In genomic region chr18:773980-774624, GRCh38 we compare ENCODE assay signal across 1 cellular context.
TF ChIP-seq lines count a peak whose summit lies in the region.

No MANE protein-coding gene starts in this region.

TF ChIP-seq in K562, 482 proteins besides CTCF, POLR2A, EP300 and RAD21 (continued from another document and continues in another):
- TF ChIP-seq ZBTB33 (CRISPR knock-in tag; IDR thresholded peaks at IDR 0.05), result no peak
- TF ChIP-seq ARNT (IDR thresholded peaks at IDR 0.05), result peak; percentile 48 to 83; a peak in 2 of 4 replicates
- peak; percentile 22; the same call in 1 of the 2 replicates for TF ChIP-seq GABPB1 (CRISPR knock-in tag; IDR thresholded peaks at IDR 0.05)
- no peak for TF ChIP-seq SAFB (IDR thresholded peaks at IDR 0.05; ENCODE audit: borderline replicate concordance, low read depth, low read length)
- TF ChIP-seq C11orf30 (IDR thresholded peaks at IDR 0.05; ENCODE audit: low read depth), result no peak
- no peak for TF ChIP-seq RBBP5 (IDR thresholded peaks at IDR 0.05; ENCODE audit: borderline replicate concordance, insufficient read depth, low read length, poor library complexity, severe bottlenecking)
- TF ChIP-seq FOXK1 (CRISPR knock-in tag; IDR thresholded peaks at IDR 0.05; ENCODE audit: borderline replicate concordance), result no peak
- TF ChIP-seq OTX1 (CRISPR knock-in tag; IDR thresholded peaks at IDR 0.05), result no peak
- TF ChIP-seq SMAD4 (CRISPR knock-in tag; conservative IDR thresholded peaks at IDR 0.05), result peak; percentile 66
- no peak for TF ChIP-seq ELF1 (tag; IDR thresholded peaks at IDR 0.05)
- TF ChIP-seq ZFP30 (CRISPR knock-in tag; IDR thresholded peaks at IDR 0.05; ENCODE audit: borderline replicate concordance), result no peak
- TF ChIP-seq ZNF253 (CRISPR knock-in tag; conservative IDR thresholded peaks at IDR 0.05), result no peak
- TF ChIP-seq PHB2 (IDR thresholded peaks at IDR 0.05; ENCODE audit: low read depth), result no peak
- no peak for TF ChIP-seq CBX8 (IDR thresholded peaks at IDR 0.05; ENCODE audit: borderline replicate concordance, extremely low read depth, low read depth, low read length, poor library complexity, severe bottlenecking)
- TF ChIP-seq NFE2 (IDR thresholded peaks at IDR 0.05; ENCODE audit: low read depth), result no peak
- no peak for TF ChIP-seq TSC22D4 (tag; IDR thresholded peaks at IDR 0.05)
- no peak for TF ChIP-seq ZNF174 (CRISPR knock-in tag; IDR thresholded peaks at IDR 0.05)
- no peak for TF ChIP-seq THRA (IDR thresholded peaks at IDR 0.05)
- TF ChIP-seq SMARCC2 (IDR thresholded peaks at IDR 0.05; ENCODE audit: low read depth), result 0 out of 2 replicates have a peak, but pooled peaks have one; percentile 33
- TF ChIP-seq DPF2 (IDR thresholded peaks at IDR 0.05), result peak; percentile 86
- TF ChIP-seq BRCA1 (IDR thresholded peaks at IDR 0.05), result no peak
- TF ChIP-seq BRCA1 (CRISPR knock-in tag; IDR thresholded peaks at IDR 0.05), result no peak
- no peak for TF ChIP-seq SMAD1 (IDR thresholded peaks at IDR 0.05; ENCODE audit: low read depth, low read length, partially characterized antibody)
- TF ChIP-seq ZNF655 (CRISPR knock-in tag; IDR thresholded peaks at IDR 0.05), result no peak
- no peak for TF ChIP-seq POLR2AphosphoS5 (IDR thresholded peaks at IDR 0.05; ENCODE audit: control insufficient read depth, insufficient read depth, low read depth, low read length)
- TF ChIP-seq ZNF280B (CRISPR knock-in tag; IDR thresholded peaks at IDR 0.05), result no peak
- TF ChIP-seq NFIX (CRISPR knock-in tag; IDR thresholded peaks at IDR 0.05; ENCODE audit: low read depth), result no peak
- TF ChIP-seq DNMT1 (IDR thresholded peaks at IDR 0.05), result no peak
- no peak for TF ChIP-seq SMAD2 (IDR thresholded peaks at IDR 0.05; ENCODE audit: low read depth, low read length)
- TF ChIP-seq SMC3 (conservative IDR thresholded peaks at IDR 0.05; ENCODE audit: insufficient read depth, low read depth, low read length), result no peak
- TF ChIP-seq ZNF740 (CRISPR knock-in tag; IDR thresholded peaks at IDR 0.05), result no peak
- TF ChIP-seq ZNF740 (tag; IDR thresholded peaks at IDR 0.05), result no peak
- TF ChIP-seq FOXJ3 (CRISPR knock-in tag; IDR thresholded peaks at IDR 0.05), result no peak
- TF ChIP-seq ZFP1 (CRISPR knock-in tag; IDR thresholded peaks at IDR 0.05), result no peak
- no peak for TF ChIP-seq TSHZ1 (CRISPR knock-in tag; IDR thresholded peaks at IDR 0.05)
- TF ChIP-seq CLOCK (CRISPR knock-in tag; IDR thresholded peaks at IDR 0.05; ENCODE audit: borderline replicate concordance), result no peak
- no peak for TF ChIP-seq USF2 (CRISPR knock-in tag; IDR thresholded peaks at IDR 0.05)
- no peak for TF ChIP-seq ZKSCAN3 (CRISPR knock-in tag; IDR thresholded peaks at IDR 0.05)
- TF ChIP-seq ZBED1 (IDR thresholded peaks at IDR 0.05), result no peak
- TF ChIP-seq MCM3 (IDR thresholded peaks at IDR 0.05), result no peak
- peak; percentile 72 for TF ChIP-seq MEIS2 (IDR thresholded peaks at IDR 0.05; ENCODE audit: partially characterized antibody)
- no peak for TF ChIP-seq RFX5 (IDR thresholded peaks at IDR 0.05; ENCODE audit: low read depth, low read length)
- TF ChIP-seq FOXO4 (CRISPR knock-in tag; IDR thresholded peaks at IDR 0.05), result no peak
- no peak; the same call in 1 of the 2 replicates for TF ChIP-seq JUN (IDR thresholded peaks at IDR 0.05; ENCODE audit: borderline replicate concordance, low read depth, low read length)
- TF ChIP-seq JUN (CRISPR knock-in tag; IDR thresholded peaks at IDR 0.05; ENCODE audit: borderline replicate concordance), result no peak
- no peak for TF ChIP-seq LARP7 (IDR thresholded peaks at IDR 0.05)
